Comparison of ENCODE assay signal across 19 cellular contexts in genomic region chr5:78399115-78399514, GRCh38. TPM values are rescaled to one million over a fixed set of nuclear protein-coding genes. Genes with fewer than 3 reads are reported as not detected.
DNase-seq lines count a peak whose midpoint lies in the region; ATAC-seq, FAIRE-seq and TF ChIP-seq lines count a peak whose summit lies in the region.
"Had no signal": no experiment of that assay in that cellular context is flagged by ENCODE, and none has a peak within 500 bp of the region (broad histone marks: within the 10 kb centered on the region; RNA-seq: fewer than 3 reads in every experiment).

No MANE protein-coding gene starts in this region.

- intact Hi-C loops in IMR-90 (cut with micrococcal nuclease) (no loop called here), pancreas (cut with DNase I) (no loop called here)

- peaks cover 11% of the 10 kb centered on the region in 2 experiments; a peak in 3 of 4 replicates for H3K79me1 ChIP-seq in IMR-90 (ENCODE audit: low read depth in 1 of 2, low read length in 2 of 2)

- H4K5ac ChIP-seq in IMR-90 (ENCODE audit: low read depth, low read length): no peak overlapping the region

- H4K8ac ChIP-seq in IMR-90 (ENCODE audit: low read depth in 2 of 2, low read length in 2 of 2): no peak overlapping the region

- H3K79me2 ChIP-seq in Karpas-422 (ENCODE audit: low read length): peaks cover 89% of the 10 kb centered on the region

- H3K9me2 ChIP-seq in Karpas-422 (replicated peaks; ENCODE audit: insufficient read depth, low read length): no peaks in the 10 kb centered on the region

- H2AFZ ChIP-seq in IMR-90 (replicated peaks; ENCODE audit: low read length, poor library complexity) (no peak overlapping the region), Karpas-422 (ENCODE audit: low read length) (no peak overlapping the region)
- H2AFZ ChIP-seq: GM23338 had no signal

- H4K91ac ChIP-seq in IMR-90 (ENCODE audit: insufficient read depth, low read depth, low read length): no peak overlapping the region

- no peak for TF ChIP-seq POLR2A in IMR-90 (IDR thresholded peaks at IDR 0.05; ENCODE audit: low read depth, low read length)

- H3K27me3 ChIP-seq in IMR-90 (ENCODE audit: control insufficient read depth, insufficient read depth, low read length): no peaks in the 10 kb centered on the region
- no peaks in the 10 kb centered on the region for H3K27me3 ChIP-seq in pancreas
- no peaks in the 10 kb centered on the region for H3K27me3 ChIP-seq in Karpas-422 (ENCODE audit: low read length)

- H3K9me3 ChIP-seq in IMR-90 (ENCODE audit: control insufficient read depth, insufficient read depth, low read length) (no peaks in the 10 kb centered on the region), pancreas (no peaks in the 10 kb centered on the region), Karpas-422 (ENCODE audit: low read length) (no peaks in the 10 kb centered on the region)
- H3K9me3 ChIP-seq: A549 had no signal

- CTCF ChIA-PET in IMR-90 (lab: Yijun Ruan, JAX): no interaction called here

- no peak overlapping the region for H2AK9ac ChIP-seq in IMR-90 (replicated peaks; ENCODE audit: low read depth, low read length, poor library complexity)

- H3K9me1 ChIP-seq in IMR-90 (ENCODE audit: insufficient read depth, low read length): no peaks in the 10 kb centered on the region

- POLR2A ChIA-PET in IMR-90 (lab: Charles Lee; ENCODE audit: unreplicated experiment): no interaction called here

- BruUV-seq in IMR-90 (replicated peaks; lab: Mats Ljungman, UMichigan): no TSS peak

- H3K27ac ChIP-seq in IMR-90 (ENCODE audit: insufficient read depth, low read length) (no peak overlapping the region), pancreas (no peak overlapping the region), Karpas-422 (ENCODE audit: low read length) (no peak overlapping the region)
- H3K27ac ChIP-seq: A549 had no signal

- no peak overlapping the region for H2AK5ac ChIP-seq in IMR-90 (ENCODE audit: low read depth, low read length)

- dilution Hi-C loops in IMR-90 (cut with HindIII; ENCODE audit: low sequenced_read_pairs, unreplicated experiment): no loop called here

- no peak overlapping the region for H3K9ac ChIP-seq in IMR-90 (ENCODE audit: low read depth, low read length)
- H3K9ac ChIP-seq in Karpas-422 (ENCODE audit: low read length): no peak overlapping the region

- no peak for TF ChIP-seq CTCF in IMR-90 (conservative IDR thresholded peaks at IDR 0.05; ENCODE audit: low read depth, low read length)
- TF ChIP-seq CTCF in pancreas (IDR thresholded peaks at IDR 0.05): no peak

- no peak overlapping the region for H3K4me2 ChIP-seq in IMR-90 (ENCODE audit: low read depth, low read length)
- H3K4me2 ChIP-seq in Karpas-422 (ENCODE audit: low read depth, low read length, poor library complexity, severe bottlenecking): no peak overlapping the region
- H3K4me2 ChIP-seq: A549, GM23338 had no signal

- H3K23ac ChIP-seq in IMR-90 (ENCODE audit: low read depth, low read length): no peak overlapping the region

- no peak overlapping the region for H2BK5ac ChIP-seq in IMR-90 (ENCODE audit: low read depth, low read length, poor library complexity, severe bottlenecking)

- ATAC-seq in IMR-90 (ENCODE audit: low read depth): no peak; the same call in 1 of the 2 replicates
- no peak for ATAC-seq in pancreas
- ATAC-seq: A549, GM12878, GM23338 had no signal

- no peak overlapping the region for H2BK120ac ChIP-seq in IMR-90 (ENCODE audit: low read depth, low read length)

- no peaks in the 10 kb centered on the region for H3K36me3 ChIP-seq in IMR-90 (ENCODE audit: control insufficient read depth, insufficient read depth, low read length)
- H3K36me3 ChIP-seq in pancreas: no peaks in the 10 kb centered on the region
- no peaks in the 10 kb centered on the region for H3K36me3 ChIP-seq in Karpas-422 (ENCODE audit: insufficient read depth, low read length)

- no peak for FAIRE-seq in pancreas (lab: Jason Lieb, UNC)
- FAIRE-seq: A549, G401.6, GM12878, GM18507 had no signal

- peaks cover 3% of the 10 kb centered on the region for H3K4me1 ChIP-seq in IMR-90 (ENCODE audit: control insufficient read depth, insufficient read depth, low read length)
- no peaks in the 10 kb centered on the region for H3K4me1 ChIP-seq in pancreas
- H3K4me1 ChIP-seq in Karpas-422 (ENCODE audit: low read length): no peaks in the 10 kb centered on the region
- H3K4me1 ChIP-seq: A549 had no signal

- H3K18ac ChIP-seq in IMR-90 (ENCODE audit: low read depth, low read length): no peak overlapping the region

- H4K20me1 ChIP-seq in IMR-90 (ENCODE audit: insufficient read depth, low read length) (no peaks in the 10 kb centered on the region), Karpas-422 (ENCODE audit: insufficient read depth, low read depth, low read length) (no peaks in the 10 kb centered on the region)

- H3K56ac ChIP-seq in IMR-90 (ENCODE audit: extremely low read depth, insufficient read depth, low read length): no peak overlapping the region

- H2BK20ac ChIP-seq in IMR-90 (ENCODE audit: low read depth, low read length): no peak overlapping the region

- H3K4me3 ChIP-seq in IMR-90 (ENCODE audit: insufficient read depth, low read depth, low read length): no peak overlapping the region
- H3K4me3 ChIP-seq in pancreas: no peak overlapping the region
- H3K4me3 ChIP-seq in Karpas-422 (ENCODE audit: low read length): no peak overlapping the region
- H3K4me3 ChIP-seq: A549, GM12878, GM23338 had no signal

- no peak overlapping the region for H3K14ac ChIP-seq in IMR-90 (replicated peaks; ENCODE audit: low read depth, low read length)

- no peak overlapping the region for H3K4ac ChIP-seq in IMR-90 (ENCODE audit: low read depth, low read length)

- DNase-seq in Ammon's horn (ENCODE audit: low spot score) (peak; percentile 4), IMR-90 (peak; percentile 49), epidermal melanocyte (ENCODE audit: insufficient read length, low spot score) (peak; percentile 31), foreskin melanocyte (peak; percentile 92), NCI-H1092 (lab: John Stamatoyannopoulos, UW) (no peak), pancreas (no peak), SW480 (ENCODE audit: low spot score) (no peak), Karpas-422 (no peak)
- DNase-seq: CD4-positive, CD25-positive, alpha-beta regulatory T cell; DMS79 treated with DMSO at 0.1 percent for 48 hours; HFFc6; NCI-H187; NCI-H226; NCI-H526 treated with DMSO at 0.1 percent for 48 hours had no signal

- H2BK15ac ChIP-seq in IMR-90 (ENCODE audit: low read depth, low read length): no peak overlapping the region

- in situ Hi-C loops in IMR-90 (cut with MboI; ENCODE audit: low sequenced_read_pairs): no loop called here

- TF ChIP-seq RAD21 in IMR-90 (IDR thresholded peaks at IDR 0.05; ENCODE audit: low read length): no peak

TF ChIP-seq in IMR-90, 13 proteins besides CTCF, POLR2A, EP300 and RAD21:
- TF ChIP-seq USF2 (IDR thresholded peaks at IDR 0.05; ENCODE audit: low read depth, low read length): no peak
- TF ChIP-seq FOS (IDR thresholded peaks at IDR 0.05; ENCODE audit: low read depth, low read length): no peak
- TF ChIP-seq SMC3 (IDR thresholded peaks at IDR 0.05; ENCODE audit: low read depth, low read length): no peak
- TF ChIP-seq MXI1 (IDR thresholded peaks at IDR 0.05; ENCODE audit: borderline replicate concordance, low read depth, low read length): no peak
- no peak for TF ChIP-seq RFX5 (IDR thresholded peaks at IDR 0.05; ENCODE audit: low read depth, low read length)
- no peak for TF ChIP-seq CEBPB (IDR thresholded peaks at IDR 0.05; ENCODE audit: low read depth, low read length)
- no peak for TF ChIP-seq ELK1 (IDR thresholded peaks at IDR 0.05; ENCODE audit: borderline replicate concordance, low read depth, low read length)

RNA-seq across cellular contexts. Expression of gene SCAMP1, which starts 38.7 kb away (rescaled TPM):
- total RNA-seq in IMR-90 (2012; rRNA removed) (89.4 and 114 TPM in 2 replicates), pancreas (10 to 100 TPM; 16.0 to 29.9 (median 24.3) TPM)
- polyA plus RNA-seq in IMR-90 (2012; rRNA removed) (10.0 and 13.5 TPM in 2 replicates), pancreas (10 to 100 TPM in 1 of 2 donors, 1 to 10 TPM in 1; 4.4 to 18.6 TPM)
- 2.9 and 4.6 TPM in 2 replicates for polyA plus RNA-seq in IMR-90 (2012; cell fraction: cytosol; rRNA removed)
- polyA plus RNA-seq in IMR-90 (2012; cell fraction: nucleus; rRNA removed; ENCODE audit: low replicate concordance): 0.83 and 8.5 TPM in 2 replicates
- 24.3 and 72.5 TPM in 2 replicates for total RNA-seq in Karpas-422 (2014; rRNA removed; shearing (Covaris generic); ENCODE audit: low replicate concordance)

Comparison
In these comparisons a context has a peak if more than half of its experiments do, and no peak if none do; other contexts are left out.
1. DNase-seq: peak in Ammon's horn (single experiment), IMR-90 (single experiment), epidermal melanocyte (single experiment) and foreskin melanocyte (single experiment); none in NCI-H1092 (single experiment), pancreas (0 of 6), SW480 (single experiment) and Karpas-422 (single experiment).